ENCODE assay signal across 14 cellular contexts in genomic region chr4:169931996-169932395, GRCh38.
DNase-seq lines count a peak whose midpoint lies in the region; TF ChIP-seq lines count a peak whose summit lies in the region.
"Had no signal": no experiment of that assay in that cellular context is flagged by ENCODE, and none has a peak within 500 bp of the region (broad histone marks: within the 10 kb centered on the region; RNA-seq: fewer than 3 reads in every experiment).

No MANE protein-coding gene starts in this region.

- H4K8ac ChIP-seq in mesendoderm (ENCODE audit: low read depth, low read length): no peak overlapping the region

- peak overlapping the region; percentile 41 for H3K18ac ChIP-seq in mesendoderm (ENCODE audit: low read length)

- no CpG with 5 or more reads among the region's 4 CpGs for WGBS in mesendoderm (ENCODE audit: extremely low coverage, insufficient coverage, low lambda C conversion rate)
- 9 to 31% (median 15%) methylated on average over 4 of the region's 4 CpGs for WGBS in ovary, 3 donors

- H3K27me3 ChIP-seq in mesendoderm (ENCODE audit: insufficient read depth, low read length, poor library complexity) (no peaks in the 10 kb centered on the region), ovary (no peaks in the 10 kb centered on the region)
- H3K27me3 ChIP-seq: BLaER1 had no signal

- no peak overlapping the region for H3K23ac ChIP-seq in mesendoderm (ENCODE audit: low read length)

- peak; percentile 24 for DNase-seq in NCI-H748 (lab: John Stamatoyannopoulos, UW; ENCODE audit: unreplicated experiment)
- DNase-seq in NCI-H748 treated with DMSO at 0.1 percent for 48 hours (lab: John Stamatoyannopoulos, UW): no peak
- DNase-seq in NCI-H1417 treated with DMSO at 0.1 percent for 48 hours (lab: John Stamatoyannopoulos, UW): peak; percentile 38
- DNase-seq in mesendoderm: no peak
- DNase-seq in activated gamma-delta T cell treated with Interleukin-2 at 50 U/mL for 16 hours: no peak
- DNase-seq in HuH-7.5 (ENCODE audit: low spot score): no peak
- no peak for DNase-seq in ovary
- DNase-seq: 8988T; CD4-positive, alpha-beta memory T cell; DMS79 treated with DMSO at 0.1 percent for 48 hours; GF-D8; HCEC 1CT had no signal

- no peak for TF ChIP-seq CTCF in ovary (IDR thresholded peaks at IDR 0.05)

- H3K36me3 ChIP-seq in mesendoderm (ENCODE audit: control insufficient read depth, insufficient read depth, low read length) (no peaks in the 10 kb centered on the region), ovary (no peaks in the 10 kb centered on the region)
- H3K36me3 ChIP-seq: BLaER1 had no signal

- H3K4me3 ChIP-seq in mesendoderm (ENCODE audit: low read length): no peak overlapping the region
- no peak overlapping the region for H3K4me3 ChIP-seq in ovary
- H3K4me3 ChIP-seq: BLaER1, GM23338 had no signal

- no peak overlapping the region for H3K4ac ChIP-seq in mesendoderm (ENCODE audit: low read depth, low read length)

- TF ChIP-seq EP300 in ovary (IDR thresholded peaks at IDR 0.05): no peak

- no peak overlapping the region for H3K9ac ChIP-seq in mesendoderm (ENCODE audit: low read length)
- H3K9ac ChIP-seq: BLaER1 had no signal

- H2AK5ac ChIP-seq in mesendoderm (ENCODE audit: low read length): no peak overlapping the region

- no peak overlapping the region for H2BK5ac ChIP-seq in mesendoderm (ENCODE audit: low read length)

- no peak overlapping the region for H3K56ac ChIP-seq in mesendoderm (ENCODE audit: low read length)

- H3K79me1 ChIP-seq in mesendoderm (ENCODE audit: low read length): no peaks in the 10 kb centered on the region

- intact Hi-C loops in ovary (cut with DNase I): no loop called here

- H2BK15ac ChIP-seq in mesendoderm (replicated peaks; ENCODE audit: low read depth): peak overlapping the region; percentile 96

- H3K27ac ChIP-seq in mesendoderm (ENCODE audit: low read depth, low read length) (no peak overlapping the region), ovary (no peak overlapping the region)
- H3K27ac ChIP-seq: BLaER1 had no signal

- H3K79me2 ChIP-seq in mesendoderm (ENCODE audit: control insufficient read depth, insufficient read depth, low read length): no peaks in the 10 kb centered on the region

- H3K9me3 ChIP-seq in ovary: no peaks in the 10 kb centered on the region
- H3K9me3 ChIP-seq: BLaER1 had no signal

- no peak for TF ChIP-seq POLR2A in ovary (IDR thresholded peaks at IDR 0.05)

- no peak overlapping the region for H4K5ac ChIP-seq in mesendoderm (ENCODE audit: low read length)

- H3K4me1 ChIP-seq in mesendoderm (ENCODE audit: control insufficient read depth, low read depth, low read length) (peaks cover 4% of the 10 kb centered on the region), ovary (ENCODE audit: insufficient read depth) (peaks cover 1% of the 10 kb centered on the region)
- H3K4me1 ChIP-seq: BLaER1 had no signal

- H3K4me2 ChIP-seq in mesendoderm (ENCODE audit: low read length): no peak overlapping the region
- H3K4me2 ChIP-seq: BLaER1, GM23338 had no signal

- no peak overlapping the region for H2BK120ac ChIP-seq in mesendoderm (ENCODE audit: low read depth, low read length)

Comparison
In these comparisons a context has a peak if more than half of its experiments do, and no peak if none do; other contexts are left out.
1. DNase-seq: peak in NCI-H748 (single experiment) and NCI-H1417 treated with DMSO at 0.1 percent for 48 hours (single experiment); none in NCI-H748 treated with DMSO at 0.1 percent for 48 hours (single experiment), mesendoderm (single experiment), activated gamma-delta T cell treated with Interleukin-2 at 50 U/mL for 16 hours (single experiment), HuH-7.5 (single experiment) and ovary (0 of 5).